ENCODE assay signal across 21 cellular contexts in the genomic region with DNA sequence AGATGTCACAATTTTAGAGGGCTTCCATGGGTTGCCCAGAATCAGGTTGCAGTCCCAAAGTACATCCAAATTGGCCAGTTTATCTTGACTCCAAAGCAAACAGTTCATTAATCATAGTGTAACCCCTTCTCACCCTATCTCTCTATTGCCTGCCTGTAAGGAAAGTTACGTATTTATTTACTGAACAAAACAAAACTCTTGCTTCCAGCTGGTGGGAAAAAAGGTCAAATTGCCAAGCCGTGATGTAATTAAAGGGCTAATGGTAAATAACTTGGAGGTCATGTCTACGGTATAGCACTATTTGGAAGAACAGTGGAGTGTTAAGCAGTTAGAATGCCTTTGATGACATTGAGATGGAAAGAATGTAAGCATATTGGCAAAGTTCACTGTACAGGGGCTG.
"Had no signal": no experiment of that assay in that cellular context is flagged by ENCODE, and none has a peak within 500 bp of the region (broad histone marks: within the 10 kb centered on the region; RNA-seq: fewer than 3 reads in every experiment).

No MANE protein-coding gene starts in this region.

- H3K4me3 Mint-ChIP-seq: activated CD4-positive, alpha-beta T cell treated with anti-CD3 and anti-CD28 coated beads, Interleukin-2, amount 10 ng/mL, durations not matched to agents 24 days and 14 days; activated CD8-positive, alpha-beta T cell treated with anti-CD3 and anti-CD28 coated beads, Interleukin-2, amount 10 ng/mL, durations not matched to agents 7 days and 5 days; activated naive CD8-positive, alpha-beta T cell treated with anti-CD3 and anti-CD28 coated beads, Interleukin-2, amount 10 ng/mL, durations not matched to agents 7 days and 5 days; activated T-cell treated with anti-CD3 and anti-CD28 coated beads, Interleukin-2, amount 50 U/mL, for 72 hours; natural killer cell had no signal

- DNase-seq: activated CD4-positive, alpha-beta T cell treated with anti-CD3 and anti-CD28 coated beads, Interleukin-2, amount 10 ng/mL, durations not matched to agents 24 days and 14 days; activated CD4-positive, CD25-positive, alpha-beta regulatory T cell; activated CD8-positive, alpha-beta memory T cell treated with anti-CD3 and anti-CD28 coated beads, Interleukin-2, amount 50 U/mL, for 4 hours; activated CD8-positive, alpha-beta T cell treated with anti-CD3 and anti-CD28 coated beads, Interleukin-2, amount 10 ng/mL, durations not matched to agents 7 days and 5 days; activated gamma-delta T cell treated with Interleukin-2 at 50 U/mL for 16 hours; activated naive CD8-positive, alpha-beta T cell treated with anti-CD3 and anti-CD28 coated beads, Interleukin-2, amount 10 ng/mL, durations not matched to agents 7 days and 5 days; activated T-cell treated with anti-CD3 and anti-CD28 coated beads, Interleukin-2, amount 50 U/mL, for 72 hours; anterior cingulate cortex; cerebellar nuclear complex; left ventricle myocardium inferior; mucosa of descending colon; natural killer cell; occipital lobe; right cardiac atrium; stomach; testis; upper lobe of left lung had no signal

- H3K4me3 ChIP-seq: breast epithelium, hepatocyte, left ventricle myocardium inferior, mucosa of descending colon, smooth muscle cell, stomach, testis, upper lobe of left lung had no signal

- H3K9me3 Mint-ChIP-seq: activated CD4-positive, alpha-beta T cell treated with anti-CD3 and anti-CD28 coated beads, Interleukin-2, amount 10 ng/mL, durations not matched to agents 24 days and 14 days; natural killer cell had no signal

- H3K36me3 Mint-ChIP-seq: activated naive CD8-positive, alpha-beta T cell treated with anti-CD3 and anti-CD28 coated beads, Interleukin-2, amount 10 ng/mL, durations not matched to agents 7 days and 5 days; natural killer cell had no signal

- H3K27me3 Mint-ChIP-seq: activated naive CD8-positive, alpha-beta T cell treated with anti-CD3 and anti-CD28 coated beads, Interleukin-2, amount 10 ng/mL, durations not matched to agents 7 days and 5 days had no signal

- H3K4me2 ChIP-seq: hepatocyte, smooth muscle cell had no signal

- H3K4me1 ChIP-seq: breast epithelium, left ventricle myocardium inferior, stomach, testis, upper lobe of left lung had no signal

- H3K27ac ChIP-seq: breast epithelium, hepatocyte, left ventricle myocardium inferior, stomach, testis, upper lobe of left lung had no signal

- H3K4me1 Mint-ChIP-seq: activated CD4-positive, alpha-beta T cell treated with anti-CD3 and anti-CD28 coated beads, Interleukin-2, amount 10 ng/mL, durations not matched to agents 24 days and 14 days; natural killer cell had no signal

- H3K36me3 ChIP-seq: breast epithelium, left ventricle myocardium inferior, stomach, upper lobe of left lung had no signal

- H3K9me3 ChIP-seq: breast epithelium, left ventricle myocardium inferior, mucosa of descending colon, stomach, testis, upper lobe of left lung had no signal

- H3K27me3 ChIP-seq: breast epithelium, hepatocyte, stomach, testis, upper lobe of left lung had no signal

- H3K27ac Mint-ChIP-seq: activated CD4-positive, alpha-beta T cell treated with anti-CD3 and anti-CD28 coated beads, Interleukin-2, amount 10 ng/mL, durations not matched to agents 24 days and 14 days; activated CD8-positive, alpha-beta T cell treated with anti-CD3 and anti-CD28 coated beads, Interleukin-2, amount 10 ng/mL, durations not matched to agents 7 days and 5 days; activated naive CD8-positive, alpha-beta T cell treated with anti-CD3 and anti-CD28 coated beads, Interleukin-2, amount 10 ng/mL, durations not matched to agents 7 days and 5 days; activated T-cell treated with anti-CD3 and anti-CD28 coated beads, Interleukin-2, amount 50 U/mL, for 72 hours; natural killer cell had no signal

- H2AFZ ChIP-seq: hepatocyte had no signal

- ATAC-seq: activated CD8-positive, alpha-beta T cell treated with anti-CD3 and anti-CD28 coated beads, Interleukin-2, amount 10 ng/mL, durations not matched to agents 7 days and 5 days; activated T-cell treated with anti-CD3 and anti-CD28 coated beads, Interleukin-2, amount 50 U/mL, for 72 hours; esophagus mucosa; mucosa of descending colon; natural killer cell; right cardiac atrium had no signal
